Comparison of ENCODE assay signal across 8 cellular contexts in genomic region chr5:148730272-148730954, GRCh38.
DNase-seq lines count a peak whose midpoint lies in the region; ATAC-seq and TF ChIP-seq lines count a peak whose summit lies in the region.

No MANE protein-coding gene starts in this region.

- H3K4me3 ChIP-seq in retinal pigment epithelial cell (ENCODE audit: low read length): no peak overlapping the region

- ATAC-seq in GM18907 (IDR thresholded peaks at IDR 0.05; ENCODE audit: unreplicated experiment): peak; percentile 8
- no peak for ATAC-seq in HG03565 (IDR thresholded peaks at IDR 0.05; ENCODE audit: unreplicated experiment)
- no peak for ATAC-seq in HG03196 (IDR thresholded peaks at IDR 0.05; ENCODE audit: unreplicated experiment)
- no peak for ATAC-seq in GM18858 (IDR thresholded peaks at IDR 0.05; ENCODE audit: unreplicated experiment)

- TF ChIP-seq CTCF in retinal pigment epithelial cell (conservative IDR thresholded peaks at IDR 0.05; ENCODE audit: low read depth, low read length): no peak

- peak; percentile 53 for DNase-seq in HS-5 (ENCODE audit: low read depth)
- DNase-seq in dedifferentiated amniotic fluid mesenchymal stem cell (ENCODE audit: extremely low spot score): peak; percentile 39
- DNase-seq in retinal pigment epithelial cell (ENCODE audit: low read depth): peak; percentile 8
- DNase-seq in RPMI8226: no peak
